Comparison of ENCODE assay signal across 8 cellular contexts in the genomic region with DNA sequence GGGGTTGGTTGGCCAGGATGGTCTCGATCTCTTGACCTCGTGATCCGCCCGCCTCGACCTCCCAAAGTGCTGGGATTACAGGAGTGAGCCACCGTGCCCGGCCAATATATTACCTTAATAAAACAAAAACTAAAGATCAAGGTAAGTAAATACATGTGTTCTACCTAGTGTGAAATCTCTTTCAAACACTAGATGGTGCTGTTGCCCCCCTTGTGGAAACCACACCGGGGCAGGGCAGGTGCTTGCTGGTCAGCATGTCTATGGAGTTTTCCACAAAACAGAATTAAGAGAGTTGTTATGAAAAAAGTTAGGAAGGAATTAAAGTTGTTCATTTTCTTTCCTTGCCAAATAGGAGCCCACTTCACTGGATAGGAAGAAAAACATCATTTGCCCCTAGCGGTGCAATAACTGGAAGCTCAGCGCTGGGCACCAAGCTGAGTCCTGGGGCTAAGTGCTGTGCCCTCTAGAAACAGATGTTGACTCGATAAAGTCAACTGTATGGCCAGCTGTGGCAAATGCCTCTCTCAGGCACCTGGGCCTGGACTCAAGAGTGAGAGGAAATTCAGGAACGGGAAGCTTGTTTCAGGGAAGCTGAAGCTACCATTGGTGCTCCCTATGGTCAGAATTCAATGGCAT. TPM values are rescaled to one million over a fixed set of nuclear protein-coding genes. Genes with fewer than 3 reads are reported as not detected.
DNase-seq lines count a peak whose midpoint lies in the region; ATAC-seq, FAIRE-seq and TF ChIP-seq lines count a peak whose summit lies in the region.

No MANE protein-coding gene starts in this region.

- FAIRE-seq in GM12892 (lab: Jason Lieb, UNC) = peak; percentile 78
- FAIRE-seq in TTC549 (lab: Jason Lieb, UNC) = peak; percentile 36

- POLR2A ChIA-PET in AG04449 (lab: Yijun Ruan, JAX) = interaction anchor here (0.5 to 0.7 kb wide), 2 partner anchors 18 to 448 kb away, joined by 3 read pairs; partner anchors contain the start of gene KCNJ1

- H3K4me1 Mint-ChIP-seq in central memory CD8-positive, alpha-beta T cell = peaks cover 10% of the 10 kb centered on the region

- no peak for DNase-seq in AG04449 (ENCODE audit: low read depth, low spot score)
- DNase-seq in GM12892 (ENCODE audit: insufficient read length) = no peak
- DNase-seq in NCI-H1105 (lab: John Stamatoyannopoulos, UW) = peak; percentile 75
- peak in 1 of 2 donors; percentile 40 for DNase-seq in central memory CD8-positive, alpha-beta T cell (ENCODE audit: low spot score in 2 of 2)
- DNase-seq in left colon = peak in 1 of 2 donors; percentile 50
- peak; percentile 20 for DNase-seq in stimulated activated CD8-positive, alpha-beta memory T cell treated with anti-CD3 and anti-CD28 coated beads, Interleukin-4, amount 100 ng/mL, for 24 hours (ENCODE audit: low read depth)

- intact Hi-C loops in left colon (cut with DNase I, micrococcal nuclease) = loop anchor here in 1 of 2 donors (5.0 kb wide), 1 partner anchor 447 kb away; no protein-coding TSS in a partner anchor

- peak; percentile 59 for TF ChIP-seq CTCF in AG04449 (IDR thresholded peaks at IDR 0.05; ENCODE audit: insufficient read depth, low read length, missing control alignments)

- TF ChIP-seq POLR2A in GM12892 (IDR thresholded peaks at IDR 0.05; ENCODE audit: low read depth, low read length) = no peak

- H3K4me3 ChIP-seq in AG04449 (ENCODE audit: low read depth, low read length) = no peak overlapping the region

- H3K27ac Mint-ChIP-seq in central memory CD8-positive, alpha-beta T cell (ENCODE audit: low read depth) = no peak overlapping the region

- CTCF ChIA-PET in AG04449 (lab: Yijun Ruan, JAX) = interaction anchor here (0.6 to 11.5 kb wide), 38 partner anchors 8 to 867 kb away, joined by 3 to 488 read pairs (median 4); partner anchors contain the start of gene TP53AIP1

- peaks cover 3% of the 10 kb centered on the region for H3K36me3 Mint-ChIP-seq in central memory CD8-positive, alpha-beta T cell (ENCODE audit: insufficient read depth)

- ATAC-seq in HG02759 (IDR thresholded peaks at IDR 0.05; ENCODE audit: unreplicated experiment) (peak; percentile 94), left colon (peak; percentile 93)
- ATAC-seq in central memory CD8-positive, alpha-beta T cell (replicated peaks; ENCODE audit: extremely low read depth, poor library complexity, severe bottlenecking) = peak; percentile 65

- H3K9me3 Mint-ChIP-seq in central memory CD8-positive, alpha-beta T cell = no peaks in the 10 kb centered on the region

- H3K4me3 Mint-ChIP-seq in central memory CD8-positive, alpha-beta T cell = no peak overlapping the region

- H3K27me3 Mint-ChIP-seq in central memory CD8-positive, alpha-beta T cell = peaks cover 75% of the 10 kb centered on the region

RNA-seq across cellular contexts. Expression of gene KCNJ5, which starts 6.3 kb away (rescaled TPM):
- not detected for polyA plus RNA-seq in GM12892 (2012; ENCODE audit: missing spikeins)
- total RNA-seq in left colon = under 1 TPM; 0.12 to 0.89 TPM

RNA-seq across cellular contexts. Expression of gene KCNJ1, which starts 17.7 kb away (rescaled TPM):
- 0.11 TPM for polyA plus RNA-seq in GM12892 (2012; ENCODE audit: missing spikeins)
- total RNA-seq in left colon = not detected

RNA-seq across cellular contexts. Expression of gene TP53AIP1, which starts 57.9 kb away (rescaled TPM):
- not detected for polyA plus RNA-seq in GM12892 (2012; ENCODE audit: missing spikeins)
- under 1 TPM; 0.20 to 0.37 TPM for total RNA-seq in left colon

Comparison
In these comparisons a context has a peak if more than half of its experiments do, and no peak if none do; other contexts are left out.
1. DNase-seq: peak in NCI-H1105 (single experiment) and stimulated activated CD8-positive, alpha-beta memory T cell treated with anti-CD3 and anti-CD28 coated beads, Interleukin-4, amount 100 ng/mL, for 24 hours (single experiment); none in AG04449 (single experiment) and GM12892 (single experiment).
2. Peak in every context shown above with its lines, with median percentiles within 50 percentile points of each other: ATAC-seq.